1 cellular context compared by ENCODE assay signal in the genomic region with DNA sequence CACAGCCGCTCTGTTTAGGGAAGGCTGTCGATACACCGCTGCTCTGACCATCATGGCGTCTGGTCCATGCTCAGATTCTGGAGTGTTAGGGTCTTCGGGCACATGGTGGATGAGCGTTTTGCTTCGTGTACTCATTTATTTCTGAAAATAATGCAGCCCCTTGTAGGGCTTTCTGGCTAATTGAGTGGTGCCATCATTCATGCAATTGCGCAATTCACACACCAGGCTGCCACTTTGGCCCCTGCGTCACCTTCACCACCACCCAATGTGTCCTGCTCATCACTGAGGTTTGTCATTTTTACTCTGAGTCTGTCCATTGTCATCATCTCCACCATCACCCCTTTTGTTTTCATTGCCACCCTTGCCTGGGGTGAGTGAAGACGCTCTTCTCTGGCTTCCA.
TF ChIP-seq lines count a peak whose summit lies in the region.

No MANE protein-coding gene starts in this region.

TF ChIP-seq in HepG2, 621 proteins besides CTCF, POLR2A, EP300 and RAD21 (continued from another document):
- TF ChIP-seq CEBPB (IDR thresholded peaks at IDR 0.05; ENCODE audit: borderline replicate concordance, low read depth, low read length): peak; percentile 89
- TF ChIP-seq, protein P1, sequence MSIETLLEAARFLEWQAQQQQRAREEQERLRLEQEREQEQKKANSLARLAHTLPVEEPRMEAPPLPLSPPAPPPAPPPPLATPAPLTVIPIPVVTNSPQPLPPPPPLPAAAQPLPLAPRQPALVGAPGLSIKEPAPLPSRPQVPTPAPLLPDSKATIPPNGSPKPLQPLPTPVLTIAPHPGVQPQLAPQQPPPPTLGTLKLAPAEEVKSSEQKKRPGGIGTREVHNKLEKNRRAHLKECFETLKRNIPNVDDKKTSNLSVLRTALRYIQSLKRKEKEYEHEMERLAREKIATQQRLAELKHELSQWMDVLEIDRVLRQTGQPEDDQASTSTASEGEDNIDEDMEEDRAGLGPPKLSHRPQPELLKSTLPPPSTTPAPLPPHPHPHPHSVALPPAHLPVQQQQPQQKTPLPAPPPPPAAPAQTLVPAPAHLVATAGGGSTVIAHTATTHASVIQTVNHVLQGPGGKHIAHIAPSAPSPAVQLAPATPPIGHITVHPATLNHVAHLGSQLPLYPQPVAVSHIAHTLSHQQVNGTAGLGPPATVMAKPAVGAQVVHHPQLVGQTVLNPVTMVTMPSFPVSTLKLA (IDR thresholded peaks at IDR 0.05): no peak
